In genomic region chr14:99541211-99541610, GRCh38 we compare ENCODE assay signal across 14 cellular contexts.
"Had no signal": no experiment of that assay in that cellular context is flagged by ENCODE, and none has a peak within 500 bp of the region (broad histone marks: within the 10 kb centered on the region; RNA-seq: fewer than 3 reads in every experiment).

No MANE protein-coding gene starts in this region.

- H3K9me3 ChIP-seq: left ventricle myocardium inferior, prostate gland, right lobe of liver, testis, upper lobe of right lung had no signal

- H3K4me1 Mint-ChIP-seq: natural killer cell had no signal

- H3K4me3 Mint-ChIP-seq: activated naive CD8-positive, alpha-beta T cell; natural killer cell; stimulated activated naive CD8-positive, alpha-beta T cell treated with anti-CD3 and anti-CD28 coated beads, Interleukin-15, amount 100 ng/mL, for 72 hours had no signal

- H3K27ac ChIP-seq: prostate gland, right lobe of liver, testis, upper lobe of right lung had no signal

- H3K27ac Mint-ChIP-seq: activated naive CD8-positive, alpha-beta T cell; natural killer cell had no signal

- H3K4me3 ChIP-seq: left ventricle myocardium inferior, prostate gland, right lobe of liver, testis, upper lobe of right lung had no signal

- H3K9me3 Mint-ChIP-seq: natural killer cell; stimulated activated naive CD8-positive, alpha-beta T cell treated with anti-CD3 and anti-CD28 coated beads, Interleukin-15, amount 100 ng/mL, for 72 hours had no signal

- H3K4me1 ChIP-seq: prostate gland, upper lobe of right lung had no signal

- H3K27me3 ChIP-seq: right lobe of liver, testis, upper lobe of right lung had no signal

- ATAC-seq: natural killer cell; stimulated activated naive CD8-positive, alpha-beta T cell treated with anti-CD3 and anti-CD28 coated beads, Interleukin-15, amount 100 ng/mL, for 72 hours; upper lobe of right lung had no signal

- H3K27me3 Mint-ChIP-seq: activated naive CD8-positive, alpha-beta T cell; stimulated activated naive CD8-positive, alpha-beta T cell treated with anti-CD3 and anti-CD28 coated beads, Interleukin-15, amount 100 ng/mL, for 72 hours had no signal

- H3K36me3 ChIP-seq: left ventricle myocardium inferior, prostate gland, right lobe of liver, upper lobe of right lung had no signal

- H3K36me3 Mint-ChIP-seq: activated naive CD8-positive, alpha-beta T cell; natural killer cell had no signal

- DNase-seq: activated CD4-positive, alpha-beta T cell treated with anti-CD3 and anti-CD28 coated beads, Interleukin-2, amount 50 U/mL, for 1 hour; activated CD4-positive, CD25-positive, alpha-beta regulatory T cell; activated CD8-positive, alpha-beta memory T cell treated with anti-CD3 and anti-CD28 coated beads for 24 hours; activated gamma-delta T cell treated with Interleukin-2 at 50 U/mL for 16 hours; amniotic stem cell; hypothalamus; left ventricle myocardium inferior; natural killer cell; right lobe of liver; stimulated activated naive CD8-positive, alpha-beta T cell treated with anti-CD3 and anti-CD28 coated beads, Interleukin-15, amount 100 ng/mL, for 72 hours; testis; upper lobe of right lung had no signal
